8 cellular contexts compared by ENCODE assay signal in the genomic region with DNA sequence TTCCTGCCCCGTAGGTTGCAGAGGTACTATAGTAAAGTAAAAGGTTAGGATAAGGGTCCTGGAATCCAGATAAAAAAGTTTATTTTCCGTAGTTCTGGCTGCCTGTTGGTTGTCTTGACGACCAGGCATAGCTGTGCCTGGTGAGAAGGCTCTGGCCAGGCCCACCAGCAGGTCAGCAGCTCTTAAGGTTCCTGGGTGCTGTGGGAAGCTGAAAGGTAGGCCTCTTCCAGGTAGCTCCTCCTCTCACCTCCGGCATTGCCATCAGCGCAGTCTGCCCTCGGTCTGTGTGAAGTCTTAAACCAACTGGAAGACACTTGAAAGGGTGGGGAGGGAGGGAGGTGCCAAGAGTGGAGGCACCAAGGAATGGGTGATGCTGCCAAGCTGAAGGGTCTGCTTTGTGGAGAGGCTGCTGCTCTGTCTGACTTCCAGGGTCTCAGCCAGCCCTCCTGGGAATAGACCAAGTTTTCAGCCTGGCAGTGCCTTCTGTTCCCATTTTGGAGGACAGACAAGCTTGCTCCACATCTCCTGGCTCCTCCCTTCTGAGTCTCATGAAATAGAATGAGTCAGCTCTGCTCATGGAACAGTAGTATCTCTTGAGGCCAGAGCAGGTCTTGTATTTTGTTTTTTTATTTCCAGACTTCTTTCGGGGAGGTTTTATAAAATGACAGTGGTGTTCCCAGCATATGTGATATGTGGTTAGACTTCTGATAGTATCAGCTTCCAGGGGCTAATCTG. TPM values are rescaled to one million over a fixed set of nuclear protein-coding genes. Genes with fewer than 3 reads are reported as not detected.
DNase-seq lines count a peak whose midpoint lies in the region; ATAC-seq lines count a peak whose summit lies in the region.

No MANE protein-coding gene starts in this region.

- DNase-seq in AML-193 (lab: John Stamatoyannopoulos, UW) (peak; percentile 38 to 39), NCI-H2171 treated with DMSO at 0.1 percent for 48 hours (lab: John Stamatoyannopoulos, UW) (peak; percentile 44), epithelial cell of prostate (ENCODE audit: low read depth, low spot score) (peak; percentile 24), myocyte (ENCODE audit: low read depth) (peak; percentile 75)
- DNase-seq in activated CD4-positive, CD25-positive, alpha-beta regulatory T cell treated with anti-CD3 and anti-CD28 coated beads, Interleukin-2, amount 50 U/mL, for 72 hours, result no peak
- DNase-seq in activated T-cell treated with anti-CD3 and anti-CD28 coated beads, Interleukin-2, amount 50 U/mL, for 1 hour, result no peak

- ATAC-seq in GM21360 (IDR thresholded peaks at IDR 0.05; ENCODE audit: unreplicated experiment), result no peak
- ATAC-seq in HG03039 (IDR thresholded peaks at IDR 0.05; ENCODE audit: unreplicated experiment), result no peak

- H3K27ac ChIP-seq in epithelial cell of prostate, result no peak overlapping the region

RNA-seq across cellular contexts. Expression of a gene that starts 5.2 kb away (rescaled TPM):
- total RNA-seq in myocyte, result 23.2 and 24.2 TPM in 2 replicates
- polyA plus RNA-seq in myocyte (2012), result 10.8 TPM

RNA-seq across cellular contexts. Expression of a gene that starts 10.1 kb away (rescaled TPM):
- 7.8 and 9.3 TPM in 2 replicates for total RNA-seq in myocyte
- 20.8 TPM for polyA plus RNA-seq in myocyte (2012)

RNA-seq across cellular contexts. Expression of a gene that starts 33.5 kb away (rescaled TPM):
- total RNA-seq in myocyte, result 95.0 and 115 TPM in 2 replicates
- 75.7 TPM for polyA plus RNA-seq in myocyte (2012)

Comparison
In these comparisons a context has a peak if more than half of its experiments do, and no peak if none do; other contexts are left out.
1. DNase-seq: peak in AML-193 (2 of 2), NCI-H2171 treated with DMSO at 0.1 percent for 48 hours (single experiment), epithelial cell of prostate (single experiment) and myocyte (single experiment); none in activated CD4-positive, CD25-positive, alpha-beta regulatory T cell treated with anti-CD3 and anti-CD28 coated beads, Interleukin-2, amount 50 U/mL, for 72 hours (single experiment) and activated T-cell treated with anti-CD3 and anti-CD28 coated beads, Interleukin-2, amount 50 U/mL, for 1 hour (single experiment).